In genomic region chr9:108142142-108142503, GRCh38 we compare ENCODE assay signal across 14 cellular contexts.
DNase-seq lines count a peak whose midpoint lies in the region; ATAC-seq and TF ChIP-seq lines count a peak whose summit lies in the region.
"Had no signal": no experiment of that assay in that cellular context is flagged by ENCODE, and none has a peak within 500 bp of the region (broad histone marks: within the 10 kb centered on the region; RNA-seq: fewer than 3 reads in every experiment).

No MANE protein-coding gene starts in this region.

- no peaks in the 10 kb centered on the region for H3K9me3 ChIP-seq in gastrocnemius medialis

- intact Hi-C loops in Right ventricle myocardium superior (cut with DNase I): no loop called here
- intact Hi-C loops in Right ventricle myocardium inferior (cut with DNase I): loop anchor here (5.0 to 10.0 kb wide), 4 partner anchors 90 to 655 kb away; partner anchors contain the start of gene KLF4
- intact Hi-C loops in gastrocnemius medialis (cut with DNase I; ENCODE audit: low total_unique reads): loop anchor here (2.0 kb wide), 1 partner anchor 653 kb away; the partner anchor contains the start of gene KLF4

- DNase-seq in Right ventricle myocardium superior (no peak), Right ventricle myocardium inferior (ENCODE audit: missing footprints) (no peak), gastrocnemius medialis (no peak), NCI-H82 treated with DMSO at 0.1 percent for 48 hours (lab: John Stamatoyannopoulos, UW; ENCODE audit: unreplicated experiment) (no peak), NCI-H1092 treated with DMSO at 0.1 percent for 48 hours (lab: John Stamatoyannopoulos, UW) (no peak), NCI-H526 (lab: John Stamatoyannopoulos, UW) (no peak)
- no peak for DNase-seq in stimulated activated CD4-positive, alpha-beta T cell treated with anti-CD3 and anti-CD28 coated beads, Interleukin-15, amount 100 ng/mL, for 24 hours
- DNase-seq: 8988T; activated CD4-positive, CD25-positive, alpha-beta regulatory T cell treated with anti-CD3 and anti-CD28 coated beads, Interleukin-2, amount 50 U/mL, for 72 hours; activated naive CD8-positive, alpha-beta T cell treated with anti-CD3 and anti-CD28 coated beads, Interleukin-2, amount 10 ng/mL, durations not matched to agents 7 days and 5 days; NCI-H1417; PC-3; T-cell had no signal

- TF ChIP-seq POLR2A in gastrocnemius medialis (IDR thresholded peaks at IDR 0.05): no peak

- H3K27ac ChIP-seq in layer of hippocampus (ENCODE audit: low read depth, low read length) (peak overlapping the region; percentile 73), gastrocnemius medialis (peak overlapping the region; percentile 68 to 81 (median 78))

- H3K4me3 ChIP-seq in gastrocnemius medialis: no peak overlapping the region

- H3K36me3 ChIP-seq in gastrocnemius medialis: no peaks in the 10 kb centered on the region

- no peak for TF ChIP-seq CTCF in gastrocnemius medialis (IDR thresholded peaks at IDR 0.05 in 4 of 5, conservative IDR thresholded peaks at IDR 0.05 in 1 of 5)

- ATAC-seq in Right ventricle myocardium superior (ENCODE audit: poor library complexity): peak; percentile 23
- ATAC-seq in Right ventricle myocardium inferior: no peak
- ATAC-seq in gastrocnemius medialis: no peak
- ATAC-seq: T-cell had no signal

- H3K4me1 ChIP-seq in gastrocnemius medialis: peaks cover 17 to 33% of the 10 kb centered on the region in 2 donors

- H3K27me3 ChIP-seq in layer of hippocampus (ENCODE audit: control insufficient read depth, insufficient read depth, low read length): no peaks in the 10 kb centered on the region
- no peaks in the 10 kb centered on the region for H3K27me3 ChIP-seq in gastrocnemius medialis

- in situ Hi-C loops in gastrocnemius medialis (cut with MboI; ENCODE audit: low sequenced_read_pairs in 4 of 4): no loop called here
